Comparison of ENCODE assay signal across 1 cellular context in the genomic region with DNA sequence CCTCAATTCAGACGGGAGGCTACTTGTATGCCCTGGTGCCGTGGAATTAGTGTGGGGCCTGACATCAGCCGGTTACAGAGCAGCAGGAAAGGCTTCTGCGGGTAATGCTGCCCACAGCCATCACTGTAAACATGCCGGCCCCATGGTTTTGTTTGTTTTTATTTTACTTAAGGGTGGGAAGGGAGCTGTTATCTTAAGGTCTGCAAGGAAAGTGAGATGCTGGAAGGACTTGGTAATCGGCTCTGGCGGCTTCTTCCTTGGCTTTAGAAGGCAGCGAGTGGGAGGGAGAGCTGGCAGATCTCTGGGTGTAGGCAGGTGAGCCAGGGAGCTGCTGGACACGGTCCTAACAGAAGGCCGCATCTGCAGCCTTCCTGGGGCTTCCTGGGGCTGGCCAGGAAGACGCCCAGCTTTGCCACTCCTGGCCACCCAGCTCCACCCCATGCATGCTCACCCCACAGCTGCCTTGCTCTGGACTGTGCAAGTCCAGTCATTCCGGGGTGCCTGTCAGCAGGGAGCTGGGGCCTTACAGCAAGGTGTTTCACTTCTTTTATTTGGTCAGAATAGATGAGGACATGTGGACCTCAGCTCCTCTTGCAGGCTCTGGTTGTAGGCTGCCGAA.
TF ChIP-seq lines count a peak whose summit lies in the region.

No MANE protein-coding gene starts in this region.

TF ChIP-seq in H1, 55 proteins besides CTCF, POLR2A, EP300 and RAD21:
- TF ChIP-seq CHD2 (IDR thresholded peaks at IDR 0.05; ENCODE audit: low read length) (no peak), PHF8 (conservative IDR thresholded peaks at IDR 0.05; ENCODE audit: low read depth, low read length) (no peak), TBP (IDR thresholded peaks at IDR 0.05; ENCODE audit: low read depth, low read length) (no peak), MAFK (IDR thresholded peaks at IDR 0.05; ENCODE audit: low read depth, low read length) (no peak), CEBPB (IDR thresholded peaks at IDR 0.05; ENCODE audit: low read depth, low read length) (no peak), TAF7 (optimal IDR thresholded peaks at IDR 0.05; ENCODE audit: borderline replicate concordance, low read depth, low read length) (no peak), CBX8 (IDR thresholded peaks at IDR 0.05; ENCODE audit: borderline replicate concordance, low read depth, low read length) (no peak), SAP30 (IDR thresholded peaks at IDR 0.05; ENCODE audit: insufficient read depth, insufficient replicate concordance, low read length) (no peak), SIRT6 (IDR thresholded peaks at IDR 0.05; ENCODE audit: low read length) (no peak), JUND (IDR thresholded peaks at IDR 0.05; ENCODE audit: low read length) (no peak), JUN (IDR thresholded peaks at IDR 0.05; ENCODE audit: low read depth, low read length) (no peak), BCL11A (IDR thresholded peaks at IDR 0.05; ENCODE audit: low read depth in 2 of 2, low read length in 2 of 2) (no peak), SP2 (IDR thresholded peaks at IDR 0.05; ENCODE audit: low read length) (no peak), ZNF274 (IDR thresholded peaks at IDR 0.05; ENCODE audit: borderline replicate concordance, extremely low read depth, low read length) (no peak), HDAC2 (IDR thresholded peaks at IDR 0.05; ENCODE audit: borderline replicate concordance in 1 of 2, low read depth in 2 of 2, low read length in 2 of 2) (no peak), RFX5 (IDR thresholded peaks at IDR 0.05; ENCODE audit: borderline replicate concordance, low read depth, low read length) (no peak), SIN3A (conservative IDR thresholded peaks at IDR 0.05 in 1 of 2, IDR thresholded peaks at IDR 0.05 in 1 of 2; ENCODE audit: low read depth in 1 of 2, low read length in 2 of 2) (no peak), TEAD4 (IDR thresholded peaks at IDR 0.05; ENCODE audit: low read depth, low read length) (no peak), GTF2F1 (IDR thresholded peaks at IDR 0.05; ENCODE audit: borderline replicate concordance, low read depth, low read length) (no peak)
- TF ChIP-seq, protein P1, sequence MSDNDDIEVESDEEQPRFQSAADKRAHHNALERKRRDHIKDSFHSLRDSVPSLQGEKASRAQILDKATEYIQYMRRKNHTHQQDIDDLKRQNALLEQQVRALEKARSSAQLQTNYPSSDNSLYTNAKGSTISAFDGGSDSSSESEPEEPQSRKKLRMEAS (IDR thresholded peaks at IDR 0.05): no peak
